In the genomic region with DNA sequence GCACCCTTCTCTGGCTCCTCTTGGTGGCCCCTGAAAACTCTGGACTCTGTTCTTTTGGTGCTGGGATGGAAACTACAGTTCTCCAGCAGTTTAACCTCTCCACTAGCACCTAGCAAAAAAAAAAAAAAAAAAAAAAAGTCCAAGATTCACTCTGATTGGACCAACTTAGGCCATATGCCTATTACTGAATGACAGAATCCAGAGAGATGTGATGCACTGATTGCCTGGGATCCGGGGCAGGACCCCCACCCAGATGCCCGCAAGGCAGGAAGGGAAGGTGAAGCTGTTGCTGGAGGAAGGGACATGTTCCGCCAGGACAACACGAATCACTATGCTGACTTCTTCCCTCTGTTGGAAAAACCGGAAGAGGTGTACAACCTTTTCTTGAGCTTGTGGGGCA, we compare ENCODE assay signal across 26 cellular contexts.
"Had no signal": no experiment of that assay in that cellular context is flagged by ENCODE, and none has a peak within 500 bp of the region (broad histone marks: within the 10 kb centered on the region; RNA-seq: fewer than 3 reads in every experiment).

No MANE protein-coding gene starts in this region.

- DNase-seq: hypothalamus; immature natural killer cell; left ventricle myocardium inferior; mesendoderm; midbrain; mucosa of descending colon; naive thymus-derived CD4-positive, alpha-beta T cell; ovary; stimulated activated CD4-positive, alpha-beta T cell treated with anti-CD3 and anti-CD28 coated beads, Interleukin-12 subunit alpha, Interleukin-12 subunit beta, amount 100 ng/mL, for 4 hours; stimulated activated CD4-positive, alpha-beta T cell treated with anti-CD3 and anti-CD28 coated beads, Interleukin-15, amount 100 ng/mL, for 24 hours; stimulated activated CD4-positive, alpha-beta T cell treated with anti-CD3 and anti-CD28 coated beads, Interleukin-2, amount 100 ng/mL, for 24 hours; stimulated activated CD4-positive, alpha-beta T cell treated with anti-CD3 and anti-CD28 coated beads, Interleukin-4, amount 100 ng/mL, for 1 hour; stimulated activated naive B cell treated with anti-CD40 and anti-IgM and Interleukin-4, amounts not matched to agents 10 μg/mL and 1 μg/mL and 100 μg/mL, for 72 hours; stimulated activated naive CD8-positive, alpha-beta T cell treated with anti-CD3 and anti-CD28 coated beads, Interleukin-15, Interleukin-2, amounts not matched to agents 100 U/mL and 50 U/mL, for 24 hours; stomach; trophoblast cell; upper lobe of right lung had no signal

- ATAC-seq: mucosa of descending colon; naive thymus-derived CD4-positive, alpha-beta T cell; natural killer cell treated with Interleukin-12 subunit alpha and Interleukin-12 subunit beta and Interleukin-15 and Interleukin-18, amount 100 ng/mL, for 72 hours; right lobe of liver; stimulated activated naive B cell treated with anti-CD40 and anti-IgM and Interleukin-4, amounts not matched to agents 10 μg/mL and 1 μg/mL and 100 μg/mL, for 72 hours; stimulated activated naive CD8-positive, alpha-beta T cell treated with anti-CD3 and anti-CD28 coated beads, Interleukin-15, Interleukin-2, amounts not matched to agents 100 U/mL and 50 U/mL, for 24 hours; upper lobe of right lung had no signal

- H3K4me3 ChIP-seq: left ventricle myocardium inferior, lung, mucosa of descending colon, ovary, right atrium auricular region, right lobe of liver, skin epidermis, stomach, suprapubic skin, thoracic aorta, tibial artery, upper lobe of right lung had no signal

- H3K4me1 ChIP-seq: right lobe of liver, upper lobe of right lung had no signal

- H3K9me3 ChIP-seq: left ventricle myocardium inferior, mucosa of descending colon, ovary, right atrium auricular region, right lobe of liver, stomach, suprapubic skin, thoracic aorta, tibial artery, upper lobe of right lung had no signal

- H3K36me3 ChIP-seq: left ventricle myocardium inferior, ovary, right atrium auricular region, right lobe of liver, stomach, suprapubic skin, thoracic aorta, tibial artery, upper lobe of right lung had no signal

- H3K9me3 Mint-ChIP-seq: immature natural killer cell; natural killer cell treated with Interleukin-12 subunit alpha and Interleukin-12 subunit beta and Interleukin-15 and Interleukin-18, amount 100 ng/mL, for 72 hours; stimulated activated naive B cell treated with anti-CD40 and anti-IgM and Interleukin-4, amounts not matched to agents 10 μg/mL and 1 μg/mL and 100 μg/mL, for 72 hours had no signal

- H3K27ac Mint-ChIP-seq: immature natural killer cell; natural killer cell treated with Interleukin-12 subunit alpha and Interleukin-12 subunit beta and Interleukin-15 and Interleukin-18, amount 100 ng/mL, for 72 hours; progenitor cell of endocrine pancreas; stimulated activated naive B cell treated with anti-CD40 and anti-IgM and Interleukin-4, amounts not matched to agents 10 μg/mL and 1 μg/mL and 100 μg/mL, for 72 hours had no signal

- H3K36me3 Mint-ChIP-seq: immature natural killer cell had no signal

- H3K27me3 ChIP-seq: ovary, right lobe of liver had no signal

- H3K4me3 Mint-ChIP-seq: immature natural killer cell; naive thymus-derived CD4-positive, alpha-beta T cell; natural killer cell treated with Interleukin-12 subunit alpha and Interleukin-12 subunit beta and Interleukin-15 and Interleukin-18, amount 100 ng/mL, for 72 hours; stimulated activated naive B cell treated with anti-CD40 and anti-IgM and Interleukin-4, amounts not matched to agents 10 μg/mL and 1 μg/mL and 100 μg/mL, for 72 hours had no signal

- H3K27ac ChIP-seq: left ventricle myocardium inferior, ovary, right atrium auricular region, right lobe of liver, skin epidermis, stomach, suprapubic skin, thoracic aorta, tibial artery, upper lobe of right lung had no signal
